In genomic region chr12:42695490-42695995, GRCh38 we compare ENCODE assay signal across 18 cellular contexts.
"Had no signal": no experiment of that assay in that cellular context is flagged by ENCODE, and none has a peak within 500 bp of the region (broad histone marks: within the 10 kb centered on the region; RNA-seq: fewer than 3 reads in every experiment).

No MANE protein-coding gene starts in this region.

- H3K4me3 Mint-ChIP-seq: central memory CD8-positive, alpha-beta T cell; natural killer cell; T-helper 2 cell treated with Interferon-gamma antibody and Interleukin-4, amounts not matched to agents 5 μg/mL and 100 μg/mL, for 36 hours had no signal

- H3K27me3 ChIP-seq: brain microvascular endothelial cell, hepatocyte, transverse colon had no signal

- H3K4me1 Mint-ChIP-seq: natural killer cell had no signal

- H3K27ac ChIP-seq: brain microvascular endothelial cell had no signal

- H3K9me3 ChIP-seq: transverse colon had no signal

- H3K27ac Mint-ChIP-seq: natural killer cell; T-helper 2 cell treated with Interferon-gamma antibody and Interleukin-4, amounts not matched to agents 5 μg/mL and 100 μg/mL, for 36 hours had no signal

- H3K4me1 ChIP-seq: transverse colon had no signal

- DNase-seq: activated CD4-positive, alpha-beta T cell treated with anti-CD3 and anti-CD28 coated beads, Interleukin-2, amount 50 U/mL, for 1 hour; activated naive CD4-positive, alpha-beta T cell treated with Interleukin-2 at 50 U/mL for 16 hours; anterior cingulate cortex; brain microvascular endothelial cell; natural killer cell; posterior cingulate gyrus; stimulated activated CD4-positive, alpha-beta T cell treated with anti-CD3 and anti-CD28 coated beads, Interleukin-4, amount 100 ng/mL, for 4 hours; stimulated activated CD8-positive, alpha-beta memory T cell treated with anti-CD3 and anti-CD28 coated beads, Interleukin-4, amount 100 ng/mL, for 48 hours; stimulated activated naive CD4-positive, alpha-beta T cell treated with Interleukin-2 at 50 U/mL for 16 hours; substantia nigra; transverse colon had no signal

- H3K36me3 Mint-ChIP-seq: natural killer cell had no signal

- H3K27me3 Mint-ChIP-seq: central memory CD8-positive, alpha-beta T cell had no signal

- H3K36me3 ChIP-seq: brain microvascular endothelial cell, transverse colon had no signal

- H3K4me3 ChIP-seq: coronary artery, hepatocyte, transverse colon had no signal

- ATAC-seq: activated CD4-positive, CD25-positive, alpha-beta regulatory T cell treated with anti-CD3 and anti-CD28 coated beads, Interleukin-2, amount 50 U/mL, for 24 hours; esophagus mucosa; left lobe of liver; natural killer cell had no signal
